8 cellular contexts compared by ENCODE assay signal in genomic region chr1:115976062-115976899, GRCh38. TPM values are rescaled to one million over a fixed set of nuclear protein-coding genes. Genes with fewer than 3 reads are reported as not detected.
DNase-seq lines count a peak whose midpoint lies in the region; ATAC-seq, FAIRE-seq and TF ChIP-seq lines count a peak whose summit lies in the region.

Gene SLC22A15 (plus strand): TSS chr1:115976513. CDS start chr1:115976628, 115 bp downstream.

- H3K27ac ChIP-seq in CD4-positive, alpha-beta T cell (ENCODE audit: low read depth, low read length), result no peak within 1 kb of the TSS
- H3K27ac ChIP-seq in neutrophil, result peak within 1 kb of the TSS; percentile 96

- TF ChIP-seq POLR2A in GM19099 (IDR thresholded peaks at IDR 0.05; ENCODE audit: extremely low read depth, insufficient read length, low read depth), result peak; percentile 45

- H3K36me3 Mint-ChIP-seq in CD4-positive, alpha-beta T cell (ENCODE audit: low read depth), result no peaks in the 10 kb centered on the region
- H3K36me3 Mint-ChIP-seq in activated naive CD4-positive, alpha-beta T cell treated with anti-CD3 and anti-CD28 coated beads, Interleukin-2, amount 50 U/mL, for 72 hours, result peaks cover 0 to 11% of the 10 kb centered on the region in 2 donors
- H3K36me3 Mint-ChIP-seq in glutamatergic neuron (ENCODE audit: unreplicated experiment), result no peaks in the 10 kb centered on the region

- ATAC-seq in CD4-positive, alpha-beta T cell (ENCODE audit: poor library complexity), result peak; percentile 43
- ATAC-seq in HG03159 (IDR thresholded peaks at IDR 0.05; ENCODE audit: unreplicated experiment), result peak; percentile 95
- peak; percentile 83 to 87 for ATAC-seq in activated naive CD4-positive, alpha-beta T cell treated with anti-CD3 and anti-CD28 coated beads, Interleukin-2, amount 50 U/mL, for 72 hours

- peaks cover 40% of the 10 kb centered on the region for H3K27me3 ChIP-seq in CD4-positive, alpha-beta T cell (ENCODE audit: control insufficient read depth, insufficient read depth, low read length)
- H3K27me3 ChIP-seq in neutrophil, result no peaks in the 10 kb centered on the region

- CTCF ChIA-PET in CD4-positive, alpha-beta T cell (lab: Charles Lee), result no interaction called here

- peak within 1 kb of the TSS; percentile 81 for H3K4me3 Mint-ChIP-seq in CD4-positive, alpha-beta T cell
- H3K4me3 Mint-ChIP-seq in glutamatergic neuron (ENCODE audit: unreplicated experiment), result peak within 1 kb of the TSS; percentile 92

- no peaks in the 10 kb centered on the region for H3K9me3 Mint-ChIP-seq in CD4-positive, alpha-beta T cell
- no peaks in the 10 kb centered on the region for H3K9me3 Mint-ChIP-seq in activated naive CD4-positive, alpha-beta T cell treated with anti-CD3 and anti-CD28 coated beads, Interleukin-2, amount 50 U/mL, for 72 hours
- H3K9me3 Mint-ChIP-seq in glutamatergic neuron (ENCODE audit: unreplicated experiment), result peaks cover 18% of the 10 kb centered on the region

- H3K4me1 ChIP-seq in neutrophil (ENCODE audit: control insufficient read depth in 1 of 2, insufficient read depth in 1 of 2, low read depth in 1 of 2, low read length in 1 of 2), result peaks cover 53 to 55% of the 10 kb centered on the region in 2 experiments

- POLR2A ChIA-PET in CD4-positive, alpha-beta T cell (lab: Charles Lee), result interaction anchor here (1.0 kb wide), 1 partner anchor 9 kb away, joined by 3 read pairs; no protein-coding TSS in a partner anchor

- H3K4me3 ChIP-seq in neutrophil (ENCODE audit: low read depth in 1 of 2, low read length in 1 of 2), result peak within 1 kb of the TSS; percentile 78 to 93

- no peaks in the 10 kb centered on the region for H3K36me3 ChIP-seq in neutrophil

- no peak within 1 kb of the TSS for H3K27ac Mint-ChIP-seq in CD4-positive, alpha-beta T cell
- H3K27ac Mint-ChIP-seq in activated naive CD4-positive, alpha-beta T cell treated with anti-CD3 and anti-CD28 coated beads, Interleukin-2, amount 50 U/mL, for 72 hours, result peak within 1 kb of the TSS in 1 of 2 donors; percentile 84
- peak within 1 kb of the TSS; percentile 93 for H3K27ac Mint-ChIP-seq in glutamatergic neuron (ENCODE audit: unreplicated experiment)

- peak in 7 of 10 experiments; percentile 2 to 35 (median 10) for DNase-seq in CD4-positive, alpha-beta T cell
- DNase-seq in OCI-M1 (lab: John Stamatoyannopoulos, UW) (peak; percentile 88), glutamatergic neuron (peak; percentile 73), D721Med (ENCODE audit: insufficient read length, low spot score) (no peak)
- peak in 1 of 2 donors; percentile 35 for DNase-seq in activated naive CD4-positive, alpha-beta T cell treated with anti-CD3 and anti-CD28 coated beads, Interleukin-2, amount 50 U/mL, for 72 hours (ENCODE audit: low spot score in 2 of 2)

- no peaks in the 10 kb centered on the region for H3K9me3 ChIP-seq in CD4-positive, alpha-beta T cell (ENCODE audit: control insufficient read depth, low read length)
- H3K9me3 ChIP-seq in neutrophil, result no peaks in the 10 kb centered on the region

- peaks cover 69% of the 10 kb centered on the region for H3K27me3 Mint-ChIP-seq in CD4-positive, alpha-beta T cell
- peaks cover 2% of the 10 kb centered on the region for H3K27me3 Mint-ChIP-seq in glutamatergic neuron (ENCODE audit: unreplicated experiment)

- no peak for TF ChIP-seq CTCF in CD4-positive, alpha-beta T cell (IDR thresholded peaks at IDR 0.05)
- TF ChIP-seq CTCF in glutamatergic neuron (IDR thresholded peaks at IDR 0.05; ENCODE audit: partially characterized antibody, unreplicated experiment), result no peak
- peak; percentile 25 for TF ChIP-seq CTCF in neutrophil (IDR thresholded peaks at IDR 0.05)
- no peak for TF ChIP-seq CTCF in D721Med (IDR thresholded peaks at IDR 0.05; ENCODE audit: insufficient read depth, missing control alignments)

- FAIRE-seq in D721Med (lab: Jason Lieb, UNC), result no peak

- intact Hi-C loops in CD4-positive, alpha-beta T cell (cut with DNase I, micrococcal nuclease), result no loop called here

- H3K4me1 Mint-ChIP-seq in CD4-positive, alpha-beta T cell (ENCODE audit: low read depth), result peaks cover 6% of the 10 kb centered on the region
- peaks cover 33% of the 10 kb centered on the region for H3K4me1 Mint-ChIP-seq in glutamatergic neuron (ENCODE audit: low read depth, unreplicated experiment)

RNA-seq across cellular contexts. Expression of gene SLC22A15, which starts in this region (rescaled TPM):
- total RNA-seq in CD4-positive, alpha-beta T cell, result under 1 TPM; 0.08 to 0.22 TPM
- under 1 TPM; 0.16 to 0.25 TPM for total RNA-seq in activated naive CD4-positive, alpha-beta T cell treated with anti-CD3 and anti-CD28 coated beads, Interleukin-2, amount 50 U/mL, for 72 hours
- 49.4 TPM for total RNA-seq in glutamatergic neuron (ENCODE audit: unreplicated experiment)

Comparison
In these comparisons a context has a peak if more than half of its experiments do, and no peak if none do; other contexts are left out.
1. RNA of gene SLC22A15 (total RNA-seq): 49.4 TPM in glutamatergic neuron (single experiment); 0.16 to 0.25 TPM in activated naive CD4-positive, alpha-beta T cell treated with anti-CD3 and anti-CD28 coated beads, Interleukin-2, amount 50 U/mL, for 72 hours and 0.08 to 0.22 TPM in CD4-positive, alpha-beta T cell; every median in the first group is over 10 times any median in the second.
2. Peak in DNase-seq and ATAC-seq in CD4-positive, alpha-beta T cell; RNA of the gene not detected or under 1 TPM.
3. Peak in ATAC-seq in activated naive CD4-positive, alpha-beta T cell treated with anti-CD3 and anti-CD28 coated beads, Interleukin-2, amount 50 U/mL, for 72 hours; RNA of the gene not detected or under 1 TPM.
4. ATAC-seq: peak in every context shown above with its lines; median percentile 95 in HG03159; 85 in activated naive CD4-positive, alpha-beta T cell treated with anti-CD3 and anti-CD28 coated beads, Interleukin-2, amount 50 U/mL, for 72 hours; 43 in CD4-positive, alpha-beta T cell.